In the genomic region with DNA sequence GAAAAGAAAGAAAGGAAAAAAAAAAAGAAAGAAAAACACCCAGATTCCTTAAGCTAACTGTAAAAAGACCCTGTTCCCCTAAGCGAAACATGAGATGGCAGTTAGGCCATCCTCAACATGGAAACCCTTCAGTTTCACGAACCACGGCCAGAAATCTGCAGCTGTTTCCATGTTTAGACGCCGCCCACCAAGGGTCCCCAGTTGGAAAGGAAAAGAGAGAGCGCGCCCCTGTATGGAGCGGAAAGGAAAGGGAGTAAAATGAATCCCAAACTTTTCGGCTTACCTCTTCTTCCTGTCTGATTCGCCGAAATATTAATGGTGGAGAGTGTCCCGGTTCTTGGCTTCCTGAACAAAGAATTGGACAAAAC, we compare ENCODE assay signal across 1 cellular context.
TF ChIP-seq lines count a peak whose summit lies in the region.

No MANE protein-coding gene starts in this region.

TF ChIP-seq in SK-N-SH treated with all-trans-retinoic acid at 6 μM for 48 hours, 23 proteins besides CTCF, POLR2A, EP300 and RAD21 (continued from another document):
- TF ChIP-seq, protein P1, sequence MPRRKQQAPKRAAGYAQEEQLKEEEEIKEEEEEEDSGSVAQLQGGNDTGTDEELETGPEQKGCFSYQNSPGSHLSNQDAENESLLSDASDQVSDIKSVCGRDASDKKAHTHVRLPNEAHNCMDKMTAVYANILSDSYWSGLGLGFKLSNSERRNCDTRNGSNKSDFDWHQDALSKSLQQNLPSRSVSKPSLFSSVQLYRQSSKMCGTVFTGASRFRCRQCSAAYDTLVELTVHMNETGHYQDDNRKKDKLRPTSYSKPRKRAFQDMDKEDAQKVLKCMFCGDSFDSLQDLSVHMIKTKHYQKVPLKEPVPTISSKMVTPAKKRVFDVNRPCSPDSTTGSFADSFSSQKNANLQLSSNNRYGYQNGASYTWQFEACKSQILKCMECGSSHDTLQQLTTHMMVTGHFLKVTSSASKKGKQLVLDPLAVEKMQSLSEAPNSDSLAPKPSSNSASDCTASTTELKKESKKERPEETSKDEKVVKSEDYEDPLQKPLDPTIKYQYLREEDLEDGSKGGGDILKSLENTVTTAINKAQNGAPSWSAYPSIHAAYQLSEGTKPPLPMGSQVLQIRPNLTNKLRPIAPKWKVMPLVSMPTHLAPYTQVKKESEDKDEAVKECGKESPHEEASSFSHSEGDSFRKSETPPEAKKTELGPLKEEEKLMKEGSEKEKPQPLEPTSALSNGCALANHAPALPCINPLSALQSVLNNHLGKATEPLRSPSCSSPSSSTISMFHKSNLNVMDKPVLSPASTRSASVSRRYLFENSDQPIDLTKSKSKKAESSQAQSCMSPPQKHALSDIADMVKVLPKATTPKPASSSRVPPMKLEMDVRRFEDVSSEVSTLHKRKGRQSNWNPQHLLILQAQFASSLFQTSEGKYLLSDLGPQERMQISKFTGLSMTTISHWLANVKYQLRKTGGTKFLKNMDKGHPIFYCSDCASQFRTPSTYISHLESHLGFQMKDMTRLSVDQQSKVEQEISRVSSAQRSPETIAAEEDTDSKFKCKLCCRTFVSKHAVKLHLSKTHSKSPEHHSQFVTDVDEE (CRISPR knock-in tag; IDR thresholded peaks at IDR 0.05): no peak
- no peak for TF ChIP-seq ZC3H10 (CRISPR knock-in tag; IDR thresholded peaks at IDR 0.05)
- no peak for TF ChIP-seq ZFP3 (CRISPR knock-in tag; IDR thresholded peaks at IDR 0.05)
- no peak for TF ChIP-seq GLIS3 (CRISPR knock-in tag; IDR thresholded peaks at IDR 0.05)
- no peak for TF ChIP-seq ZNF70 (CRISPR knock-in tag; IDR thresholded peaks at IDR 0.05)
- TF ChIP-seq PPARA (CRISPR knock-in tag; IDR thresholded peaks at IDR 0.05; ENCODE audit: borderline replicate concordance): no peak
- TF ChIP-seq, protein P2, sequence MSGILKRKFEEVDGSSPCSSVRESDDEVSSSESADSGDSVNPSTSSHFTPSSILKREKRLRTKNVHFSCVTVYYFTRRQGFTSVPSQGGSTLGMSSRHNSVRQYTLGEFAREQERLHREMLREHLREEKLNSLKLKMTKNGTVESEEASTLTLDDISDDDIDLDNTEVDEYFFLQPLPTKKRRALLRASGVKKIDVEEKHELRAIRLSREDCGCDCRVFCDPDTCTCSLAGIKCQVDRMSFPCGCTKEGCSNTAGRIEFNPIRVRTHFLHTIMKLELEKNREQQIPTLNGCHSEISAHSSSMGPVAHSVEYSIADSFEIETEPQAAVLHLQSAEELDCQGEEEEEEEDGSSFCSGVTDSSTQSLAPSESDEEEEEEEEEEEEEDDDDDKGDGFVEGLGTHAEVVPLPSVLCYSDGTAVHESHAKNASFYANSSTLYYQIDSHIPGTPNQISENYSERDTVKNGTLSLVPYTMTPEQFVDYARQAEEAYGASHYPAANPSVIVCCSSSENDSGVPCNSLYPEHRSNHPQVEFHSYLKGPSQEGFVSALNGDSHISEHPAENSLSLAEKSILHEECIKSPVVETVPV (CRISPR knock-in tag; IDR thresholded peaks at IDR 0.05): no peak
- no peak for TF ChIP-seq CSDC2 (CRISPR knock-in tag; IDR thresholded peaks at IDR 0.05)
- no peak for TF ChIP-seq ZNF8 (CRISPR knock-in tag; IDR thresholded peaks at IDR 0.05)
- TF ChIP-seq TCF4 (CRISPR knock-in tag; IDR thresholded peaks at IDR 0.05; ENCODE audit: borderline replicate concordance): no peak
- no peak for TF ChIP-seq RARB (CRISPR knock-in tag; IDR thresholded peaks at IDR 0.05)
- TF ChIP-seq, protein P3, sequence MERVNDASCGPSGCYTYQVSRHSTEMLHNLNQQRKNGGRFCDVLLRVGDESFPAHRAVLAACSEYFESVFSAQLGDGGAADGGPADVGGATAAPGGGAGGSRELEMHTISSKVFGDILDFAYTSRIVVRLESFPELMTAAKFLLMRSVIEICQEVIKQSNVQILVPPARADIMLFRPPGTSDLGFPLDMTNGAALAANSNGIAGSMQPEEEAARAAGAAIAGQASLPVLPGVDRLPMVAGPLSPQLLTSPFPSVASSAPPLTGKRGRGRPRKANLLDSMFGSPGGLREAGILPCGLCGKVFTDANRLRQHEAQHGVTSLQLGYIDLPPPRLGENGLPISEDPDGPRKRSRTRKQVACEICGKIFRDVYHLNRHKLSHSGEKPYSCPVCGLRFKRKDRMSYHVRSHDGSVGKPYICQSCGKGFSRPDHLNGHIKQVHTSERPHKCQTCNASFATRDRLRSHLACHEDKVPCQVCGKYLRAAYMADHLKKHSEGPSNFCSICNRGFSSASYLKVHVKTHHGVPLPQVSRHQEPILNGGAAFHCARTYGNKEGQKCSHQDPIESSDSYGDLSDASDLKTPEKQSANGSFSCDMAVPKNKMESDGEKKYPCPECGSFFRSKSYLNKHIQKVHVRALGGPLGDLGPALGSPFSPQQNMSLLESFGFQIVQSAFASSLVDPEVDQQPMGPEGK (CRISPR knock-in tag; IDR thresholded peaks at IDR 0.05; ENCODE audit: borderline replicate concordance): no peak
- TF ChIP-seq, protein P4, sequence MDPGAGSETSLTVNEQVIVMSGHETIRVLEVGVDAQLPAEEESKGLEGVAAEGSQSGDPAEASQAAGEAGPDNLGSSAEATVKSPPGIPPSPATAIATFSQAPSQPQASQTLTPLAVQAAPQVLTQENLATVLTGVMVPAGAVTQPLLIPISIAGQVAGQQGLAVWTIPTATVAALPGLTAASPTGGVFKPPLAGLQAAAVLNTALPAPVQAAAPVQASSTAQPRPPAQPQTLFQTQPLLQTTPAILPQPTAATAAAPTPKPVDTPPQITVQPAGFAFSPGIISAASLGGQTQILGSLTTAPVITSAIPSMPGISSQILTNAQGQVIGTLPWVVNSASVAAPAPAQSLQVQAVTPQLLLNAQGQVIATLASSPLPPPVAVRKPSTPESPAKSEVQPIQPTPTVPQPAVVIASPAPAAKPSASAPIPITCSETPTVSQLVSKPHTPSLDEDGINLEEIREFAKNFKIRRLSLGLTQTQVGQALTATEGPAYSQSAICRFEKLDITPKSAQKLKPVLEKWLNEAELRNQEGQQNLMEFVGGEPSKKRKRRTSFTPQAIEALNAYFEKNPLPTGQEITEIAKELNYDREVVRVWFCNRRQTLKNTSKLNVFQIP (CRISPR knock-in tag; IDR thresholded peaks at IDR 0.05; ENCODE audit: borderline replicate concordance, low read depth): no peak
